Comparison of ENCODE assay signal across 1 cellular context in the genomic region with DNA sequence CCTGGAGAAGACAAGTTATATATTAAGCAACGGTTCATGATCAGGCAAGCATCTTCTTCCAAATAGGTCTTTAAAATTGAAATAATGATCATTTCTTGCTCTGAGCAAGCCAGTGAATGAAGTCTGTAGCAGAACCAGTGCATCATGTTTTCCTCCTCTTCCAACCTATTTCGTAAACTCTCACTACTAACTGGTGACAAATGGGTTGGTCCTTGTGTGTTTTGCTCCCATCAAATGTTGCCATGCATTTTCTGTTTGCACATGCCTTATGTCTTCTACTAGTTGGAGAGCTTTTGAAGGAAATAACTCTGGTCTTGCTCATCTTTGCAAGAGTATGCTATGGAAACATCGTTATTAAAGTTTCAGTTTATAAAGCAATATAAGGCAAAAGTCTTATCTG.
TF ChIP-seq lines count a peak whose summit lies in the region.

No MANE protein-coding gene starts in this region.

TF ChIP-seq in H1, 55 proteins besides CTCF, POLR2A, EP300 and RAD21 (continued from another document):
- TF ChIP-seq, protein P1, sequence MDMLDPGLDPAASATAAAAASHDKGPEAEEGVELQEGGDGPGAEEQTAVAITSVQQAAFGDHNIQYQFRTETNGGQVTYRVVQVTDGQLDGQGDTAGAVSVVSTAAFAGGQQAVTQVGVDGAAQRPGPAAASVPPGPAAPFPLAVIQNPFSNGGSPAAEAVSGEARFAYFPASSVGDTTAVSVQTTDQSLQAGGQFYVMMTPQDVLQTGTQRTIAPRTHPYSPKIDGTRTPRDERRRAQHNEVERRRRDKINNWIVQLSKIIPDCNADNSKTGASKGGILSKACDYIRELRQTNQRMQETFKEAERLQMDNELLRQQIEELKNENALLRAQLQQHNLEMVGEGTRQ (IDR thresholded peaks at IDR 0.05; ENCODE audit: low read length): no peak
- TF ChIP-seq SP2 (IDR thresholded peaks at IDR 0.05; ENCODE audit: low read length) (no peak), NANOG (IDR thresholded peaks at IDR 0.05; ENCODE audit: insufficient read depth, low read depth, low read length, poor library complexity, severe bottlenecking) (no peak), RXRA (IDR thresholded peaks at IDR 0.05; ENCODE audit: insufficient read depth, low read depth, low read length) (no peak), GABPA (IDR thresholded peaks at IDR 0.05; ENCODE audit: borderline replicate concordance, insufficient read depth, low read length) (no peak), KDM1A (IDR thresholded peaks at IDR 0.05; ENCODE audit: borderline replicate concordance, low read length) (no peak)
- TF ChIP-seq, protein P2, sequence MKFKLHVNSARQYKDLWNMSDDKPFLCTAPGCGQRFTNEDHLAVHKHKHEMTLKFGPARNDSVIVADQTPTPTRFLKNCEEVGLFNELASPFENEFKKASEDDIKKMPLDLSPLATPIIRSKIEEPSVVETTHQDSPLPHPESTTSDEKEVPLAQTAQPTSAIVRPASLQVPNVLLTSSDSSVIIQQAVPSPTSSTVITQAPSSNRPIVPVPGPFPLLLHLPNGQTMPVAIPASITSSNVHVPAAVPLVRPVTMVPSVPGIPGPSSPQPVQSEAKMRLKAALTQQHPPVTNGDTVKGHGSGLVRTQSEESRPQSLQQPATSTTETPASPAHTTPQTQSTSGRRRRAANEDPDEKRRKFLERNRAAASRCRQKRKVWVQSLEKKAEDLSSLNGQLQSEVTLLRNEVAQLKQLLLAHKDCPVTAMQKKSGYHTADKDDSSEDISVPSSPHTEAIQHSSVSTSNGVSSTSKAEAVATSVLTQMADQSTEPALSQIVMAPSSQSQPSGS (IDR thresholded peaks at IDR 0.05; ENCODE audit: low read length): no peak
